ENCODE assay signal across 8 cellular contexts in genomic region chr1:145500251-145500650, GRCh38.
DNase-seq lines count a peak whose midpoint lies in the region; ATAC-seq, FAIRE-seq and TF ChIP-seq lines count a peak whose summit lies in the region.
"Not testable (repeated sequence)": the region's sequence is repeated elsewhere in the genome, so short reads cannot be mapped to it uniquely, and the experiment has no call there.

No MANE protein-coding gene starts in this region.

- CTCF ChIA-PET in CD8-positive, alpha-beta T cell (lab: Charles Lee); PC-3 (lab: Charles Lee); activated CD8-positive, alpha-beta memory T cell treated with anti-CD3 and anti-CD28 coated beads, Interleukin-2, amount 10 ng/mL, durations not matched to agents 7 days and 5 days (lab: Charles Lee); MCF 10A (lab: Yijun Ruan, JAX); endothelial cell of umbilical vein (lab: Charles Lee): not testable (repeated sequence)

- not testable (repeated sequence) for H3K27me3 ChIP-seq in CD8-positive, alpha-beta T cell (ENCODE audit: insufficient read depth, low read length); PC-3 (ENCODE audit: low read length); endothelial cell of umbilical vein (ENCODE audit: control insufficient read depth in 2 of 2, insufficient read depth in 2 of 2, low read length in 2 of 2)

- H3K79me2 ChIP-seq in PC-3 (ENCODE audit: low read length); endothelial cell of umbilical vein (ENCODE audit: control insufficient read depth, insufficient read depth, low read length): not testable (repeated sequence)

- not testable (repeated sequence) for H3K27me3 Mint-ChIP-seq in CD8-positive, alpha-beta T cell (ENCODE audit: low read depth); T-helper 17 cell; activated CD8-positive, alpha-beta memory T cell treated with anti-CD3 and anti-CD28 coated beads, Interleukin-2, amount 10 ng/mL, durations not matched to agents 7 days and 5 days; MCF 10A (ENCODE audit: insufficient read depth, unreplicated experiment); stimulated activated naive CD8-positive, alpha-beta T cell treated with anti-CD3 and anti-CD28 coated beads, Interleukin-15, amount 100 ng/mL, for 72 hours

- H3K27ac Mint-ChIP-seq in CD8-positive, alpha-beta T cell; T-helper 17 cell; activated CD8-positive, alpha-beta memory T cell treated with anti-CD3 and anti-CD28 coated beads, Interleukin-2, amount 10 ng/mL, durations not matched to agents 7 days and 5 days; activated naive CD4-positive, alpha-beta T cell treated with anti-CD3 and anti-CD28 coated beads, Interleukin-2, amount 50 U/mL, for 72 hours; MCF 10A (ENCODE audit: low read depth, unreplicated experiment); stimulated activated naive CD8-positive, alpha-beta T cell treated with anti-CD3 and anti-CD28 coated beads, Interleukin-15, amount 100 ng/mL, for 72 hours: not testable (repeated sequence)

- not testable (repeated sequence) for FAIRE-seq in endothelial cell of umbilical vein (lab: Jason Lieb, UNC)

- not testable (repeated sequence) for H3K4me1 Mint-ChIP-seq in CD8-positive, alpha-beta T cell (ENCODE audit: low read depth); T-helper 17 cell; activated CD8-positive, alpha-beta memory T cell treated with anti-CD3 and anti-CD28 coated beads, Interleukin-2, amount 10 ng/mL, durations not matched to agents 7 days and 5 days; MCF 10A (ENCODE audit: insufficient read depth, unreplicated experiment); stimulated activated naive CD8-positive, alpha-beta T cell treated with anti-CD3 and anti-CD28 coated beads, Interleukin-15, amount 100 ng/mL, for 72 hours

- DNase-seq in CD8-positive, alpha-beta T cell; PC-3; T-helper 17 cell; activated CD8-positive, alpha-beta memory T cell treated with anti-CD3 and anti-CD28 coated beads, Interleukin-2, amount 10 ng/mL, durations not matched to agents 7 days and 5 days; activated naive CD4-positive, alpha-beta T cell treated with anti-CD3 and anti-CD28 coated beads, Interleukin-2, amount 50 U/mL, for 72 hours (ENCODE audit: low spot score in 2 of 2); MCF 10A (ENCODE audit: unreplicated experiment); endothelial cell of umbilical vein (ENCODE audit: low read depth, low spot score); stimulated activated naive CD8-positive, alpha-beta T cell treated with anti-CD3 and anti-CD28 coated beads, Interleukin-15, amount 100 ng/mL, for 72 hours: not testable (repeated sequence)

- not testable (repeated sequence) for H3K9me3 Mint-ChIP-seq in CD8-positive, alpha-beta T cell; activated CD8-positive, alpha-beta memory T cell treated with anti-CD3 and anti-CD28 coated beads, Interleukin-2, amount 10 ng/mL, durations not matched to agents 7 days and 5 days (ENCODE audit: low read depth); activated naive CD4-positive, alpha-beta T cell treated with anti-CD3 and anti-CD28 coated beads, Interleukin-2, amount 50 U/mL, for 72 hours; MCF 10A (ENCODE audit: unreplicated experiment); stimulated activated naive CD8-positive, alpha-beta T cell treated with anti-CD3 and anti-CD28 coated beads, Interleukin-15, amount 100 ng/mL, for 72 hours

- dilution Hi-C loops in endothelial cell of umbilical vein (cut with MboI; ENCODE audit: extremely low pct_ligation_motif_present, low sequenced_read_pairs), result not testable (repeated sequence)

- not testable (repeated sequence) for H3K4me3 ChIP-seq in CD8-positive, alpha-beta T cell (ENCODE audit: low read depth, low read length); PC-3 (ENCODE audit: low read length); endothelial cell of umbilical vein (replicated peaks in 1 of 3; ENCODE audit: insufficient read depth in 1 of 3, low read depth in 1 of 3, low read length in 3 of 3)

- peak; percentile 25 for ATAC-seq in CD8-positive, alpha-beta T cell
- ATAC-seq in PC-3 (peak; percentile 41; the same call in 1 of the 2 replicates), T-helper 17 cell (peak; percentile 39)
- peak; percentile 69 for ATAC-seq in activated CD8-positive, alpha-beta memory T cell treated with anti-CD3 and anti-CD28 coated beads, Interleukin-2, amount 10 ng/mL, durations not matched to agents 7 days and 5 days
- peak; percentile 61 to 78 for ATAC-seq in activated naive CD4-positive, alpha-beta T cell treated with anti-CD3 and anti-CD28 coated beads, Interleukin-2, amount 50 U/mL, for 72 hours
- ATAC-seq in stimulated activated naive CD8-positive, alpha-beta T cell treated with anti-CD3 and anti-CD28 coated beads, Interleukin-15, amount 100 ng/mL, for 72 hours, result peak; percentile 72

- not testable (repeated sequence) for H3K4me1 ChIP-seq in CD8-positive, alpha-beta T cell (ENCODE audit: insufficient read depth, low read length); PC-3 (ENCODE audit: insufficient read depth, low read length); endothelial cell of umbilical vein (ENCODE audit: control insufficient read depth, extremely low read depth, insufficient read depth, low read length)

- not testable (repeated sequence) for H3K36me3 Mint-ChIP-seq in CD8-positive, alpha-beta T cell; T-helper 17 cell (ENCODE audit: low read depth); activated CD8-positive, alpha-beta memory T cell treated with anti-CD3 and anti-CD28 coated beads, Interleukin-2, amount 10 ng/mL, durations not matched to agents 7 days and 5 days; activated naive CD4-positive, alpha-beta T cell treated with anti-CD3 and anti-CD28 coated beads, Interleukin-2, amount 50 U/mL, for 72 hours; MCF 10A (ENCODE audit: insufficient read depth, unreplicated experiment)

- TF ChIP-seq CTCF in CD8-positive, alpha-beta T cell (IDR thresholded peaks at IDR 0.05); PC-3 (conservative IDR thresholded peaks at IDR 0.05; ENCODE audit: low read depth, low read length); MCF 10A (IDR thresholded peaks at IDR 0.05; ENCODE audit: unreplicated experiment); endothelial cell of umbilical vein (IDR thresholded peaks at IDR 0.05; ENCODE audit: extremely low read depth in 1 of 2, insufficient read depth in 1 of 2, low read depth in 1 of 2, low read length in 2 of 2): not testable (repeated sequence)

- not testable (repeated sequence) for H3K36me3 ChIP-seq in CD8-positive, alpha-beta T cell (ENCODE audit: insufficient read depth, low read length); PC-3 (ENCODE audit: low read depth, low read length); endothelial cell of umbilical vein (ENCODE audit: control insufficient read depth in 2 of 2, extremely low read depth in 1 of 2, insufficient read depth in 2 of 2, low read length in 2 of 2)

- BruUV-seq in PC-3 (replicated peaks; lab: Mats Ljungman, UMichigan) (TSS peak; percentile 100), MCF 10A (replicated peaks; lab: Mats Ljungman, UMichigan) (TSS peak; percentile 100), endothelial cell of umbilical vein (replicated peaks; lab: Mats Ljungman, UMichigan) (TSS peak; percentile 92)

- H3K9me2 ChIP-seq in PC-3 (replicated peaks; ENCODE audit: low read length), result not testable (repeated sequence)

- not testable (repeated sequence) for TF ChIP-seq POLR2A in endothelial cell of umbilical vein (IDR thresholded peaks at IDR 0.05; ENCODE audit: low read depth, low read length)

- not testable (repeated sequence) for H3K9me1 ChIP-seq in endothelial cell of umbilical vein (replicated peaks; ENCODE audit: control insufficient read depth, extremely low read depth, insufficient read depth, low read length)

- POLR2A ChIA-PET in CD8-positive, alpha-beta T cell (lab: Charles Lee); PC-3 (lab: Charles Lee; ENCODE audit: unreplicated experiment); MCF 10A (lab: Yijun Ruan, JAX); endothelial cell of umbilical vein (lab: Charles Lee): not testable (repeated sequence)

- H4K20me1 ChIP-seq in PC-3 (ENCODE audit: low read length); endothelial cell of umbilical vein (replicated peaks; ENCODE audit: control insufficient read depth, extremely low read depth, insufficient read depth, low read length): not testable (repeated sequence)

- not testable (repeated sequence) for H3K4me3 Mint-ChIP-seq in CD8-positive, alpha-beta T cell; T-helper 17 cell; activated CD8-positive, alpha-beta memory T cell treated with anti-CD3 and anti-CD28 coated beads, Interleukin-2, amount 10 ng/mL, durations not matched to agents 7 days and 5 days; MCF 10A (ENCODE audit: unreplicated experiment); stimulated activated naive CD8-positive, alpha-beta T cell treated with anti-CD3 and anti-CD28 coated beads, Interleukin-15, amount 100 ng/mL, for 72 hours

- H3K9ac ChIP-seq in PC-3 (ENCODE audit: low read length); endothelial cell of umbilical vein (replicated peaks; ENCODE audit: extremely low read depth, insufficient read depth, low read length): not testable (repeated sequence)

- not testable (repeated sequence) for H3K9me3 ChIP-seq in CD8-positive, alpha-beta T cell (ENCODE audit: low read length); PC-3 (ENCODE audit: low read length); T-helper 17 cell (ENCODE audit: control insufficient read depth, low read length, poor library complexity, severe bottlenecking); endothelial cell of umbilical vein (replicated peaks; ENCODE audit: control insufficient read depth, insufficient read depth, low read length)

- not testable (repeated sequence) for H2AFZ ChIP-seq in PC-3 (ENCODE audit: low read length); endothelial cell of umbilical vein (ENCODE audit: low read depth, low read length)

- H3K27ac ChIP-seq in CD8-positive, alpha-beta T cell (ENCODE audit: low read depth, low read length); PC-3 (ENCODE audit: low read length); endothelial cell of umbilical vein (ENCODE audit: insufficient read depth, low read depth, low read length): not testable (repeated sequence)

- H3F3A ChIP-seq in PC-3 (ENCODE audit: low read length, unreplicated experiment), result not testable (repeated sequence)

- intact Hi-C loops in CD8-positive, alpha-beta T cell (cut with DNase I, micrococcal nuclease); PC-3 (cut with micrococcal nuclease); MCF 10A (cut with micrococcal nuclease); endothelial cell of umbilical vein (cut with micrococcal nuclease): not testable (repeated sequence)

- not testable (repeated sequence) for H3K4me2 ChIP-seq in PC-3 (ENCODE audit: low read length); endothelial cell of umbilical vein (ENCODE audit: insufficient read depth, low read length)
